In genomic region chr22:21657020-21657360, GRCh38 we compare ENCODE assay signal across 8 cellular contexts. TPM values are rescaled to one million over a fixed set of nuclear protein-coding genes. Genes with fewer than 3 reads are reported as not detected.
DNase-seq lines count a peak whose midpoint lies in the region; ATAC-seq, FAIRE-seq and TF ChIP-seq lines count a peak whose summit lies in the region.

No MANE protein-coding gene starts in this region.

- H3K9me3 ChIP-seq in keratinocyte (ENCODE audit: control insufficient read depth, low read depth, low read length) (no peaks in the 10 kb centered on the region), transverse colon (no peaks in the 10 kb centered on the region)

- H3K27me3 Mint-ChIP-seq in activated naive CD4-positive, alpha-beta T cell treated with anti-CD3 and anti-CD28 coated beads, Interleukin-2, amount 50 U/mL, for 24 hours = no peaks in the 10 kb centered on the region
- H3K27me3 Mint-ChIP-seq in activated naive CD8-positive, alpha-beta T cell treated with anti-CD3 and anti-CD28 coated beads, Interleukin-2, amount 10 ng/mL, durations not matched to agents 7 days and 5 days = no peaks in the 10 kb centered on the region

- intact Hi-C loops in transverse colon (cut with DNase I; ENCODE audit: low total_unique reads) = no loop called here

- no peak overlapping the region for H3K9ac ChIP-seq in keratinocyte (ENCODE audit: control insufficient read depth, extremely low read depth, insufficient read depth, low read length)

- H3K27ac Mint-ChIP-seq in activated naive CD4-positive, alpha-beta T cell treated with anti-CD3 and anti-CD28 coated beads, Interleukin-2, amount 50 U/mL, for 24 hours = peak overlapping the region; percentile 73
- peak overlapping the region; percentile 88 for H3K27ac Mint-ChIP-seq in activated naive CD8-positive, alpha-beta T cell treated with anti-CD3 and anti-CD28 coated beads, Interleukin-2, amount 10 ng/mL, durations not matched to agents 7 days and 5 days

- peak overlapping the region; percentile 73 for H3K4me3 Mint-ChIP-seq in activated naive CD4-positive, alpha-beta T cell treated with anti-CD3 and anti-CD28 coated beads, Interleukin-2, amount 50 U/mL, for 24 hours
- H3K4me3 Mint-ChIP-seq in activated naive CD8-positive, alpha-beta T cell treated with anti-CD3 and anti-CD28 coated beads, Interleukin-2, amount 10 ng/mL, durations not matched to agents 7 days and 5 days = peak overlapping the region; percentile 92

- no peak overlapping the region for H3K27ac ChIP-seq in keratinocyte (ENCODE audit: control insufficient read depth, insufficient read depth, low read length)
- H3K27ac ChIP-seq in transverse colon = peak overlapping the region in 2 of 4 donors; percentile 49 to 71

- dilution Hi-C loops in keratinocyte (cut with MboI; ENCODE audit: extremely low pct_ligation_motif_present, low sequenced_read_pairs) = no loop called here

- no peak for TF ChIP-seq CTCF in keratinocyte (optimal IDR thresholded peaks at IDR 0.05 in 1 of 3, IDR thresholded peaks at IDR 0.05 in 1 of 3, conservative IDR thresholded peaks at IDR 0.05 in 1 of 3; ENCODE audit: extremely low read depth in 1 of 3, insufficient read depth in 2 of 3, low read length in 3 of 3)
- no peak for TF ChIP-seq CTCF in transverse colon (IDR thresholded peaks at IDR 0.05)

- peaks cover 17% of the 10 kb centered on the region for H3K4me1 Mint-ChIP-seq in activated naive CD4-positive, alpha-beta T cell treated with anti-CD3 and anti-CD28 coated beads, Interleukin-2, amount 50 U/mL, for 24 hours
- peaks cover 18% of the 10 kb centered on the region for H3K4me1 Mint-ChIP-seq in activated naive CD8-positive, alpha-beta T cell treated with anti-CD3 and anti-CD28 coated beads, Interleukin-2, amount 10 ng/mL, durations not matched to agents 7 days and 5 days

- no peaks in the 10 kb centered on the region for H4K20me1 ChIP-seq in keratinocyte (ENCODE audit: control insufficient read depth, extremely low read depth, insufficient read depth, low read length)

- TF ChIP-seq POLR2A in transverse colon (IDR thresholded peaks at IDR 0.05) = no peak

- no peaks in the 10 kb centered on the region for H3K79me2 ChIP-seq in keratinocyte (ENCODE audit: control insufficient read depth, insufficient read depth, low read length)

- ATAC-seq in activated naive CD8-positive, alpha-beta T cell treated with anti-CD3 and anti-CD28 coated beads, Interleukin-2, amount 10 ng/mL, durations not matched to agents 7 days and 5 days (ENCODE audit: low read depth) = no peak
- ATAC-seq in HG02798 (IDR thresholded peaks at IDR 0.05; ENCODE audit: poor library complexity, unreplicated experiment) = no peak

- H3K36me3 ChIP-seq in keratinocyte (ENCODE audit: control insufficient read depth in 2 of 2, extremely low read depth in 1 of 2, insufficient read depth in 2 of 2, low read length in 2 of 2) (no peaks in the 10 kb centered on the region), transverse colon (no peaks in the 10 kb centered on the region)

- H3K4me3 ChIP-seq in keratinocyte (ENCODE audit: control insufficient read depth in 2 of 3, extremely low read depth in 1 of 3, insufficient read depth in 2 of 3, low read depth in 1 of 3, low read length in 3 of 3) (peak overlapping the region in 2 of 3 experiments; percentile 53 to 54), transverse colon (peak overlapping the region in 3 of 4 donors; percentile 44 to 60 (median 60))

- no peaks in the 10 kb centered on the region for H3K9me3 Mint-ChIP-seq in activated naive CD4-positive, alpha-beta T cell treated with anti-CD3 and anti-CD28 coated beads, Interleukin-2, amount 50 U/mL, for 24 hours
- no peaks in the 10 kb centered on the region for H3K9me3 Mint-ChIP-seq in activated naive CD8-positive, alpha-beta T cell treated with anti-CD3 and anti-CD28 coated beads, Interleukin-2, amount 10 ng/mL, durations not matched to agents 7 days and 5 days

- H3K4me1 ChIP-seq in keratinocyte (ENCODE audit: control insufficient read depth, extremely low read depth, insufficient read depth, low read length) (no peaks in the 10 kb centered on the region), transverse colon (peaks cover 7 to 23% (median 18%) of the 10 kb centered on the region in 4 donors)

- POLR2A ChIA-PET in activated naive CD8-positive, alpha-beta T cell treated with anti-CD3 and anti-CD28 coated beads, Interleukin-2, amount 10 ng/mL, durations not matched to agents 7 days and 5 days (lab: Charles Lee) = interaction anchor here (0.7 to 2.2 kb wide), 3 partner anchors 9 to 28 kb away, joined by 3 to 11 read pairs (median 6); partner anchors contain the start of genes PPIL2, SDF2L1 and YDJC

- WGBS in transverse colon (ENCODE audit: low coverage in 1 of 2), 2 donors = 31 to 41% methylated on average over 9 to 17 of the region's 17 CpGs

- in situ Hi-C loops in transverse colon (cut with MboI; ENCODE audit: low pct_ligation_motif_present in 1 of 4, low pct_unique_long_range_greater_than_20kb in 1 of 4, low sequenced_read_pairs in 3 of 4) = no loop called here

- H3K27me3 ChIP-seq in keratinocyte (ENCODE audit: control insufficient read depth, extremely low read depth, insufficient read depth, low read length) (peaks cover 9% of the 10 kb centered on the region), transverse colon (peaks cover 9% of the 10 kb centered on the region)

- H3K36me3 Mint-ChIP-seq in activated naive CD4-positive, alpha-beta T cell treated with anti-CD3 and anti-CD28 coated beads, Interleukin-2, amount 50 U/mL, for 24 hours = no peaks in the 10 kb centered on the region
- H3K36me3 Mint-ChIP-seq in activated naive CD8-positive, alpha-beta T cell treated with anti-CD3 and anti-CD28 coated beads, Interleukin-2, amount 10 ng/mL, durations not matched to agents 7 days and 5 days = peaks cover 6% of the 10 kb centered on the region

- no peak for FAIRE-seq in keratinocyte (lab: Jason Lieb, UNC)

- no peak for DNase-seq in activated naive CD4-positive, alpha-beta T cell treated with anti-CD3 and anti-CD28 coated beads, Interleukin-2, amount 50 U/mL, for 16 hours
- DNase-seq in activated naive CD8-positive, alpha-beta T cell treated with anti-CD3 and anti-CD28 coated beads, Interleukin-2, amount 10 ng/mL, durations not matched to agents 7 days and 5 days = no peak
- DNase-seq in keratinocyte (ENCODE audit: low read depth, low spot score) (no peak), transverse colon (no peak), pons (ENCODE audit: low spot score) (no peak), superior temporal gyrus (ENCODE audit: extremely low spot score) (no peak)

- peak overlapping the region; percentile 78 for H3K4me2 ChIP-seq in keratinocyte (ENCODE audit: control insufficient read depth, extremely low read depth, insufficient read depth, low read depth, low read length)

- no peak for TF ChIP-seq EP300 in transverse colon (IDR thresholded peaks at IDR 0.05; ENCODE audit: low read depth)

- no peaks in the 10 kb centered on the region for H3K9me1 ChIP-seq in keratinocyte (ENCODE audit: control insufficient read depth, extremely low read depth, insufficient read depth, low read length)

- H2AFZ ChIP-seq in keratinocyte (ENCODE audit: control insufficient read depth, low read length) = no peak overlapping the region

RNA-seq across cellular contexts. Expression of gene PPIL2, which starts 8.8 kb away (rescaled TPM):
- total RNA-seq in activated naive CD8-positive, alpha-beta T cell treated with anti-CD3 and anti-CD28 coated beads, Interleukin-2, amount 10 ng/mL, durations not matched to agents 7 days and 5 days = 10 to 100 TPM; 67.0 to 73.1 TPM
- polyA plus RNA-seq in keratinocyte = 24.6 to 31.4 TPM (median 30.2 TPM) in 3 replicates
- 17.0 TPM for polyA plus RNA-seq in keratinocyte (2011; ENCODE audit: low read depth)
- 15.6 and 17.9 TPM in 2 replicates for polyA plus RNA-seq in keratinocyte (2011; cell fraction: cytosol; rRNA removed)
- polyA plus RNA-seq in keratinocyte (2011; cell fraction: nucleus; rRNA removed) = 89.2 and 97.9 TPM in 2 replicates
- polyA plus RNA-seq in keratinocyte (2012; ENCODE audit: low replicate concordance) = 13.2 and 24.8 TPM in 2 replicates
- 22.6 to 43.1 TPM (median 32.5 TPM) in 3 replicates for polyA minus RNA-seq in keratinocyte
- 7.7 TPM for polyA minus RNA-seq in keratinocyte (2011; cell fraction: cytosol; rRNA and poly(A)+ RNA removed)
- 30.6 and 34.7 TPM in 2 replicates for polyA minus RNA-seq in keratinocyte (2011; cell fraction: nucleus; rRNA and poly(A)+ RNA removed)
- total RNA-seq in transverse colon = 10 to 100 TPM; 36.2 to 93.1 (median 60.1) TPM

RNA-seq across cellular contexts. Expression of gene SDF2L1, which starts 14.9 kb away (rescaled TPM):
- total RNA-seq in activated naive CD8-positive, alpha-beta T cell treated with anti-CD3 and anti-CD28 coated beads, Interleukin-2, amount 10 ng/mL, durations not matched to agents 7 days and 5 days = 10 to 100 TPM; 36.0 to 39.7 TPM
- polyA plus RNA-seq in keratinocyte = 23.2 to 33.1 TPM (median 25.6 TPM) in 3 replicates
- polyA plus RNA-seq in keratinocyte (2011; ENCODE audit: low read depth) = 4.1 TPM
- polyA plus RNA-seq in keratinocyte (2011; cell fraction: cytosol; rRNA removed) = 14.4 and 27.0 TPM in 2 replicates
- 13.4 and 18.9 TPM in 2 replicates for polyA plus RNA-seq in keratinocyte (2011; cell fraction: nucleus; rRNA removed)
- polyA plus RNA-seq in keratinocyte (2012; ENCODE audit: low replicate concordance) = 22.4 and 89.4 TPM in 2 replicates
- polyA minus RNA-seq in keratinocyte = 8.1 to 30.3 TPM (median 15.7 TPM) in 3 replicates
- 46.6 TPM for polyA minus RNA-seq in keratinocyte (2011; cell fraction: cytosol; rRNA and poly(A)+ RNA removed)
- 6.4 and 6.6 TPM in 2 replicates for polyA minus RNA-seq in keratinocyte (2011; cell fraction: nucleus; rRNA and poly(A)+ RNA removed)
- total RNA-seq in transverse colon = 10 to 100 TPM in 3 of 4 donors, not detected in 1; 34.0 to 55.7 (median 39.5) TPM

RNA-seq across cellular contexts. Expression of gene CCDC116, which starts 24.4 kb away (rescaled TPM):
- under 1 TPM; 0.50 to 0.79 TPM for total RNA-seq in activated naive CD8-positive, alpha-beta T cell treated with anti-CD3 and anti-CD28 coated beads, Interleukin-2, amount 10 ng/mL, durations not matched to agents 7 days and 5 days
- polyA plus RNA-seq in keratinocyte = 0.03 TPM in 3 replicates
- not detected for polyA plus RNA-seq in keratinocyte (2011; ENCODE audit: low read depth)
- polyA plus RNA-seq in keratinocyte (2011; cell fraction: cytosol; rRNA removed) = not detected in 2 replicates
- 0.11 and 0.19 TPM in 2 replicates for polyA plus RNA-seq in keratinocyte (2011; cell fraction: nucleus; rRNA removed)
- polyA plus RNA-seq in keratinocyte (2012; ENCODE audit: low replicate concordance) = 0.17 TPM in 1 of 2 replicates, not detected in the other
- polyA minus RNA-seq in keratinocyte = not detected in 3 replicates
- polyA minus RNA-seq in keratinocyte (2011; cell fraction: cytosol; rRNA and poly(A)+ RNA removed) = not detected
- not detected in 2 replicates for polyA minus RNA-seq in keratinocyte (2011; cell fraction: nucleus; rRNA and poly(A)+ RNA removed)
- total RNA-seq in transverse colon = 10 to 100 TPM in 1 of 4 donors, under 1 TPM in 1, not detected in 2; 0.27 to 15.7 TPM

RNA-seq across cellular contexts. Expression of gene YDJC, which starts 27.2 kb away (rescaled TPM):
- 10 to 100 TPM; 45.3 to 46.7 TPM for total RNA-seq in activated naive CD8-positive, alpha-beta T cell treated with anti-CD3 and anti-CD28 coated beads, Interleukin-2, amount 10 ng/mL, durations not matched to agents 7 days and 5 days
- 18.2 to 31.8 TPM (median 22.3 TPM) in 3 replicates for polyA plus RNA-seq in keratinocyte
- polyA plus RNA-seq in keratinocyte (2011; ENCODE audit: low read depth) = 6.9 TPM
- polyA plus RNA-seq in keratinocyte (2011; cell fraction: cytosol; rRNA removed) = 16.3 and 45.3 TPM in 2 replicates
- 16.6 and 28.9 TPM in 2 replicates for polyA plus RNA-seq in keratinocyte (2011; cell fraction: nucleus; rRNA removed)
- polyA plus RNA-seq in keratinocyte (2012; ENCODE audit: low replicate concordance) = 19.0 and 36.5 TPM in 2 replicates
- polyA minus RNA-seq in keratinocyte = 5.3 to 16.2 TPM (median 12.4 TPM) in 3 replicates
- 56.2 TPM for polyA minus RNA-seq in keratinocyte (2011; cell fraction: cytosol; rRNA and poly(A)+ RNA removed)
- polyA minus RNA-seq in keratinocyte (2011; cell fraction: nucleus; rRNA and poly(A)+ RNA removed) = 12.6 and 17.6 TPM in 2 replicates
- 100 to 1,000 TPM in 1 of 4 donors, 10 to 100 TPM in 3; 43.3 to 112 (median 69.5) TPM for total RNA-seq in transverse colon
